In the genomic region with DNA sequence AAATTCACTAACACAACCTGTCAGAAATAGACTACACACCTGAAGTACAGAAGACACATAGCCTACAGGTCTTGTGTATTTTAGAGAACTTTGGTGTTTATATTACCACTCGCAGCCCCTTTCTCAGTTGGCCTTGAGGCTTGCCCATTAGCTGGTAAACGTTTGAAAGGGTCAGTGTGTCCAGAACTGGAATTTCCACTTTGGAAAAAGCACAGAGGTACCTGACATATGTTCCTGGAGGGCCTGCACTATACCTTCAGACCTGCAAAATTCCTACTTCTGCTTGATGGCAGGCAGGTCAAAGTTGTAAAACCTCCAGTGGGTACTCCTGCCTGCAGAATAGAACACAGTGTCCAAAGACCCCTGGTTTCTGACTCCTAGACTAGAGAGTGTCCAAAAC, we compare ENCODE assay signal across 1 cellular context.
TF ChIP-seq lines count a peak whose summit lies in the region.

No MANE protein-coding gene starts in this region.

TF ChIP-seq in GM23338, 12 proteins besides CTCF, POLR2A, EP300 and RAD21 (continued from another document):
- TF ChIP-seq, protein P1, sequence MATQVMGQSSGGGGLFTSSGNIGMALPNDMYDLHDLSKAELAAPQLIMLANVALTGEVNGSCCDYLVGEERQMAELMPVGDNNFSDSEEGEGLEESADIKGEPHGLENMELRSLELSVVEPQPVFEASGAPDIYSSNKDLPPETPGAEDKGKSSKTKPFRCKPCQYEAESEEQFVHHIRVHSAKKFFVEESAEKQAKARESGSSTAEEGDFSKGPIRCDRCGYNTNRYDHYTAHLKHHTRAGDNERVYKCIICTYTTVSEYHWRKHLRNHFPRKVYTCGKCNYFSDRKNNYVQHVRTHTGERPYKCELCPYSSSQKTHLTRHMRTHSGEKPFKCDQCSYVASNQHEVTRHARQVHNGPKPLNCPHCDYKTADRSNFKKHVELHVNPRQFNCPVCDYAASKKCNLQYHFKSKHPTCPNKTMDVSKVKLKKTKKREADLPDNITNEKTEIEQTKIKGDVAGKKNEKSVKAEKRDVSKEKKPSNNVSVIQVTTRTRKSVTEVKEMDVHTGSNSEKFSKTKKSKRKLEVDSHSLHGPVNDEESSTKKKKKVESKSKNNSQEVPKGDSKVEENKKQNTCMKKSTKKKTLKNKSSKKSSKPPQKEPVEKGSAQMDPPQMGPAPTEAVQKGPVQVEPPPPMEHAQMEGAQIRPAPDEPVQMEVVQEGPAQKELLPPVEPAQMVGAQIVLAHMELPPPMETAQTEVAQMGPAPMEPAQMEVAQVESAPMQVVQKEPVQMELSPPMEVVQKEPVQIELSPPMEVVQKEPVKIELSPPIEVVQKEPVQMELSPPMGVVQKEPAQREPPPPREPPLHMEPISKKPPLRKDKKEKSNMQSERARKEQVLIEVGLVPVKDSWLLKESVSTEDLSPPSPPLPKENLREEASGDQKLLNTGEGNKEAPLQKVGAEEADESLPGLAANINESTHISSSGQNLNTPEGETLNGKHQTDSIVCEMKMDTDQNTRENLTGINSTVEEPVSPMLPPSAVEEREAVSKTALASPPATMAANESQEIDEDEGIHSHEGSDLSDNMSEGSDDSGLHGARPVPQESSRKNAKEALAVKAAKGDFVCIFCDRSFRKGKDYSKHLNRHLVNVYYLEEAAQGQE (IDR thresholded peaks at IDR 0.05; ENCODE audit: unreplicated experiment), result no peak
- TF ChIP-seq, protein P2, sequence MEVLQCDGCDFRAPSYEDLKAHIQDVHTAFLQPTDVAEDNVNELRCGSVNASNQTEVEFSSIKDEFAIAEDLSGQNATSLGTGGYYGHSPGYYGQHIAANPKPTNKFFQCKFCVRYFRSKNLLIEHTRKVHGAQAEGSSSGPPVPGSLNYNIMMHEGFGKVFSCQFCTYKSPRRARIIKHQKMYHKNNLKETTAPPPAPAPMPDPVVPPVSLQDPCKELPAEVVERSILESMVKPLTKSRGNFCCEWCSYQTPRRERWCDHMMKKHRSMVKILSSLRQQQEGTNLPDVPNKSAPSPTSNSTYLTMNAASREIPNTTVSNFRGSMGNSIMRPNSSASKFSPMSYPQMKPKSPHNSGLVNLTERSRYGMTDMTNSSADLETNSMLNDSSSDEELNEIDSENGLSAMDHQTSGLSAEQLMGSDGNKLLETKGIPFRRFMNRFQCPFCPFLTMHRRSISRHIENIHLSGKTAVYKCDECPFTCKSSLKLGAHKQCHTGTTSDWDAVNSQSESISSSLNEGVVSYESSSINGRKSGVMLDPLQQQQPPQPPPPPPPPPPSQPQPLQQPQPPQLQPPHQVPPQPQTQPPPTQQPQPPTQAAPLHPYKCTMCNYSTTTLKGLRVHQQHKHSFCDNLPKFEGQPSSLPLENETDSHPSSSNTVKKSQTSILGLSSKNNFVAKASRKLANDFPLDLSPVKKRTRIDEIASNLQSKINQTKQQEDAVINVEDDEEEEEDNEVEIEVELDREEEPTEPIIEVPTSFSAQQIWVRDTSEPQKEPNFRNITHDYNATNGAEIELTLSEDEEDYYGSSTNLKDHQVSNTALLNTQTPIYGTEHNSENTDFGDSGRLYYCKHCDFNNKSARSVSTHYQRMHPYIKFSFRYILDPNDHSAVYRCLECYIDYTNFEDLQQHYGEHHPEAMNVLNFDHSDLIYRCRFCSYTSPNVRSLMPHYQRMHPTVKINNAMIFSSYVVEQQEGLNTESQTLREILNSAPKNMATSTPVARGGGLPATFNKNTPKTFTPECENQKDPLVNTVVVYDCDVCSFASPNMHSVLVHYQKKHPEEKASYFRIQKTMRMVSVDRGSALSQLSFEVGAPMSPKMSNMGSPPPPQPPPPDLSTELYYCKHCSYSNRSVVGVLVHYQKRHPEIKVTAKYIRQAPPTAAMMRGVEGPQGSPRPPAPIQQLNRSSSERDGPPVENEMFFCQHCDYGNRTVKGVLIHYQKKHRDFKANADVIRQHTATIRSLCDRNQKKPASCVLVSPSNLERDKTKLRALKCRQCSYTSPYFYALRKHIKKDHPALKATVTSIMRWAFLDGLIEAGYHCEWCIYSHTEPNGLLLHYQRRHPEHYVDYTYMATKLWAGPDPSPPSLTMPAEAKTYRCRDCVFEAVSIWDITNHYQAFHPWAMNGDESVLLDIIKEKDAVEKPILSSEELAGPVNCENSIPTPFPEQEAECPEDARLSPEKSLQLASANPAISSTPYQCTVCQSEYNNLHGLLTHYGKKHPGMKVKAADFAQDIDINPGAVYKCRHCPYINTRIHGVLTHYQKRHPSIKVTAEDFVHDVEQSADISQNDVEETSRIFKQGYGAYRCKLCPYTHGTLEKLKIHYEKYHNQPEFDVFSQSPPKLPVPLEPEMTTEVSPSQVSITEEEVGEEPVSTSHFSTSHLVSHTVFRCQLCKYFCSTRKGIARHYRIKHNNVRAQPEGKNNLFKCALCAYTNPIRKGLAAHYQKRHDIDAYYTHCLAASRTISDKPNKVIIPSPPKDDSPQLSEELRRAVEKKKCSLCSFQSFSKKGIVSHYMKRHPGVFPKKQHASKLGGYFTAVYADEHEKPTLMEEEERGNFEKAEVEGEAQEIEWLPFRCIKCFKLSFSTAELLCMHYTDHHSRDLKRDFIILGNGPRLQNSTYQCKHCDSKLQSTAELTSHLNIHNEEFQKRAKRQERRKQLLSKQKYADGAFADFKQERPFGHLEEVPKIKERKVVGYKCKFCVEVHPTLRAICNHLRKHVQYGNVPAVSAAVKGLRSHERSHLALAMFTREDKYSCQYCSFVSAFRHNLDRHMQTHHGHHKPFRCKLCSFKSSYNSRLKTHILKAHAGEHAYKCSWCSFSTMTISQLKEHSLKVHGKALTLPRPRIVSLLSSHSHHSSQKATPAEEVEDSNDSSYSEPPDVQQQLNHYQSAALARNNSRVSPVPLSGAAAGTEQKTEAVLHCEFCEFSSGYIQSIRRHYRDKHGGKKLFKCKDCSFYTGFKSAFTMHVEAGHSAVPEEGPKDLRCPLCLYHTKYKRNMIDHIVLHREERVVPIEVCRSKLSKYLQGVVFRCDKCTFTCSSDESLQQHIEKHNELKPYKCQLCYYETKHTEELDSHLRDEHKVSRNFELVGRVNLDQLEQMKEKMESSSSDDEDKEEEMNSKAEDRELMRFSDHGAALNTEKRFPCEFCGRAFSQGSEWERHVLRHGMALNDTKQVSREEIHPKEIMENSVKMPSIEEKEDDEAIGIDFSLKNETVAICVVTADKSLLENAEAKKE (CRISPR knock-in tag; IDR thresholded peaks at IDR 0.05), result no peak
- TF ChIP-seq EZH2phosphoT487 (IDR thresholded peaks at IDR 0.05; ENCODE audit: unreplicated experiment) (no peak), NANOG (IDR thresholded peaks at IDR 0.05; ENCODE audit: borderline replicate concordance) (no peak), ZNF331 (CRISPR knock-in tag; IDR thresholded peaks at IDR 0.05; ENCODE audit: low read depth) (no peak), ZNF114 (CRISPR knock-in tag; IDR thresholded peaks at IDR 0.05) (no peak), STAT1 (IDR thresholded peaks at IDR 0.05; ENCODE audit: unreplicated experiment) (no peak), POLR2AphosphoS5 (IDR thresholded peaks at IDR 0.05; ENCODE audit: low read depth) (no peak)
